ENCODE assay signal across 10 cellular contexts in genomic region chr20:22453244-22454080, GRCh38.
A peak's percentile ranks its signal among the peaks of the same experiment; 100 is the strongest.
DNase-seq lines count a peak whose midpoint lies in the region; ATAC-seq and TF ChIP-seq lines count a peak whose summit lies in the region.
"Had no signal": no experiment of that assay in that cellular context is flagged by ENCODE, and none has a peak within 500 bp of the region (broad histone marks: within the 10 kb centered on the region; RNA-seq: fewer than 3 reads in every experiment).

No MANE protein-coding gene starts in this region.

- TF ChIP-seq POLR2A in ovary (IDR thresholded peaks at IDR 0.05): no peak

- peaks cover 44% of the 10 kb centered on the region for H3K9me3 Mint-ChIP-seq in HFFc6

- H3K4me3 Mint-ChIP-seq in HFFc6: no peak overlapping the region

- TF ChIP-seq CTCF in AG04450 (IDR thresholded peaks at IDR 0.05; ENCODE audit: low read depth, low read length) (peak; percentile 64), HFFc6 (IDR thresholded peaks at IDR 0.05) (peak; percentile 74), WERI-Rb-1 (IDR thresholded peaks at IDR 0.05; ENCODE audit: low read depth, low read length) (peak; percentile 46), ovary (IDR thresholded peaks at IDR 0.05) (no peak)

- intact Hi-C loops in ovary (cut with DNase I): no loop called here

- H3K27me3 ChIP-seq in AG04450 (ENCODE audit: control insufficient read depth, insufficient read depth, low read length) (no peaks in the 10 kb centered on the region), WERI-Rb-1 (ENCODE audit: insufficient read depth, low read depth, severe bottlenecking) (peaks cover 53% of the 10 kb centered on the region), ovary (no peaks in the 10 kb centered on the region)

- no peak for ATAC-seq in HG03442 (IDR thresholded peaks at IDR 0.05; ENCODE audit: unreplicated experiment)
- ATAC-seq: gastrocnemius medialis had no signal

- DNase-seq in AG04450 (ENCODE audit: low read depth, low spot score): no peak
- DNase-seq in HFFc6: no peak
- no peak for DNase-seq in WERI-Rb-1
- DNase-seq in kidney tubule cell (ENCODE audit: low spot score): peak; percentile 41
- no peak for DNase-seq in NCI-H2227 treated with DMSO at 0.1 percent for 48 hours (lab: John Stamatoyannopoulos, UW)
- DNase-seq in ovary: no peak
- DNase-seq in hippocampal formation (lab: John Stamatoyannopoulos, UW): no peak
- DNase-seq: gastrocnemius medialis, GF-D8 had no signal

- POLR2A ChIA-PET in AG04450 (lab: Yijun Ruan, JAX): no interaction called here

- no peak overlapping the region for H3K27ac Mint-ChIP-seq in HFFc6

- CTCF ChIA-PET in AG04450 (lab: Charles Lee): interaction anchor here (0.6 to 1.0 kb wide), 2 partner anchors 9 to 15 kb away, joined by 4 to 5 read pairs; no protein-coding TSS in a partner anchor

- no peak for TF ChIP-seq EP300 in ovary (IDR thresholded peaks at IDR 0.05)

- 71 to 75% (median 73%) methylated on average over 12 of the region's 12 CpGs for WGBS in ovary, 3 donors

- H3K4me3 ChIP-seq in AG04450 (ENCODE audit: low read depth, low read length) (no peak overlapping the region), WERI-Rb-1 (ENCODE audit: low read depth, low read length) (no peak overlapping the region), ovary (no peak overlapping the region)
- H3K4me3 ChIP-seq: gastrocnemius medialis had no signal

- H3K4me1 ChIP-seq in ovary (ENCODE audit: insufficient read depth): no peaks in the 10 kb centered on the region
- H3K4me1 ChIP-seq: gastrocnemius medialis had no signal

- no peaks in the 10 kb centered on the region for H3K4me1 Mint-ChIP-seq in HFFc6 (ENCODE audit: low read depth)

- H3K9me3 ChIP-seq in AG04450 (ENCODE audit: control insufficient read depth, insufficient read depth, low read length) (no peaks in the 10 kb centered on the region; the same call in 1 of the 2 replicates), WERI-Rb-1 (ENCODE audit: severe bottlenecking) (no peaks in the 10 kb centered on the region), ovary (no peaks in the 10 kb centered on the region)
- H3K9me3 ChIP-seq: gastrocnemius medialis had no signal

- H3K27me3 Mint-ChIP-seq in HFFc6 (ENCODE audit: insufficient read depth): no peaks in the 10 kb centered on the region; the same call in 1 of the 2 replicates

- H3K36me3 ChIP-seq in WERI-Rb-1 (no peaks in the 10 kb centered on the region), ovary (no peaks in the 10 kb centered on the region)
- H3K36me3 ChIP-seq: gastrocnemius medialis had no signal

- H3K27ac ChIP-seq in AG04450 (ENCODE audit: low read depth, low read length): no peak overlapping the region
- no peak overlapping the region for H3K27ac ChIP-seq in WERI-Rb-1
- H3K27ac ChIP-seq in ovary: no peak overlapping the region
- H3K27ac ChIP-seq: gastrocnemius medialis had no signal

- peaks cover 6% of the 10 kb centered on the region; the same call in 1 of the 2 replicates for H3K36me3 Mint-ChIP-seq in HFFc6 (ENCODE audit: low read depth)

Comparison
In these comparisons a context has a peak if more than half of its experiments do, and no peak if none do; other contexts are left out.
1. CTCF ChIP-seq: peak in AG04450 (single experiment), HFFc6 (single experiment) and WERI-Rb-1 (single experiment); none in ovary (0 of 3).